24 cellular contexts compared by ENCODE assay signal in the genomic region with DNA sequence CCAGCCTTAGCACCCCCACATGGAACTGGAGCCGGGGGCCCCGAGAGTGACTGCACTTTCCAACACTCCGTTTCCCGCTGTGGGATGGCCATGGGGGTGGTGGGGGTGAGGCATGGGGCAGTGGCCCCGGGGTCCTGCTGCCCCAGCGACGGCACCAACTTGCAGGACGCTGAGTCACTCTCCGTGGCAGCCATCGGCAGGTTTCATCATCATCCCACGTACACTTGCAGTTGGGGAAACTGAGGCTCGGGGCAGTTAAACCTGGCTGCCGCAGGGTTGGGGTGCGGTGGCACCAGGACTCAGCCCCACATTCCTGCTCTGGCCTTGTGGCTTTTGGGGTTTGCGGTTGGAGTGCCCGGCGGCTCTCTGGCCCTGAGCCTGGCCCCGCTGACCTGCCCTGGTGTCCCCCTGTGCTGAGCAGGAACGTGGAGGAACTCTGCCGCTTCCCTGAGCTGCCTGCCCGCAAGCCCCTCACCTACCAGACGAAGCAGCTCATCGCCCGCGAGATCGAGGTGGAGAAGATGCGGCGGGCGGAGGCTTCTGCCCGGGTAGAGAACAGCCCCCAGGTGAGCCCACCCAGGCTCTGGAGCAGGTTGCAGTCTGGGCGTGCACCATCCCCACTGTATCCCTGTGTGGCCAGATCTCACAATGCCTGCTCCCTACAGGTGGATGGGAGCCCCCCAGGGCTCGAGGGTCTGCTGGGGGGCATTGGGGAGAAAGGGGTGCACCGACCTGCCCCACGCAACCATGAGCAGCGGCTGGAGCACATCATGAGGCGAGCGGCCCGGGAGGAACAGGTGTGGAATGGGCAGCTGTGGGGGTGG. TPM values are rescaled to one million over a fixed set of nuclear protein-coding genes. Genes with fewer than 3 reads are reported as not detected.
"Had no signal": no experiment of that assay in that cellular context is flagged by ENCODE, and none has a peak within 500 bp of the region (broad histone marks: within the 10 kb centered on the region; RNA-seq: fewer than 3 reads in every experiment).

No MANE protein-coding gene starts in this region.

- H3K4me3 Mint-ChIP-seq: activated CD8-positive, alpha-beta T cell treated with anti-CD3 and anti-CD28 coated beads, Interleukin-2, amount 10 ng/mL, durations not matched to agents 7 days and 5 days; activated naive CD8-positive, alpha-beta T cell treated with anti-CD3 and anti-CD28 coated beads, Interleukin-2, amount 10 ng/mL, durations not matched to agents 7 days and 5 days; T-helper 1 cell treated with Interleukin-12 subunit alpha and Interleukin-12 subunit beta and Interleukin-4 antibody, amounts not matched to agents 30 μg/mL and 1 μg/mL, for 36 hours; WTC11 had no signal

- H3K27ac ChIP-seq: adrenal gland, Peyer's patch, SJSA1 had no signal

- H3K9me3 Mint-ChIP-seq: activated naive CD8-positive, alpha-beta T cell treated with anti-CD3 and anti-CD28 coated beads, Interleukin-2, amount 10 ng/mL, durations not matched to agents 7 days and 5 days; T-helper 1 cell treated with Interleukin-12 subunit alpha and Interleukin-12 subunit beta and Interleukin-4 antibody, amounts not matched to agents 30 μg/mL and 1 μg/mL, for 36 hours; WTC11 had no signal

- H3K4me3 ChIP-seq: adrenal gland, Peyer's patch, SJSA1 had no signal

- DNase-seq: activated CD4-positive, alpha-beta T cell treated with anti-CD3 and anti-CD28 coated beads, Interleukin-2, amount 50 U/mL, for 4 hours; activated CD4-positive, CD25-positive, alpha-beta regulatory T cell treated with anti-CD3 and anti-CD28 coated beads, Interleukin-2, amount 50 U/mL, for 72 hours; activated CD8-positive, alpha-beta memory T cell treated with anti-CD3 and anti-CD28 coated beads, Interleukin-2, amount 50 U/mL, for 48 hours; activated CD8-positive, alpha-beta T cell treated with anti-CD3 and anti-CD28 coated beads, Interleukin-2, amount 10 ng/mL, durations not matched to agents 7 days and 5 days; activated naive CD4-positive, alpha-beta T cell treated with anti-CD3 and anti-CD28 coated beads, Interleukin-2, amount 50 U/mL, for 16 hours; activated naive CD8-positive, alpha-beta T cell treated with anti-CD3 and anti-CD28 coated beads, Interleukin-2, amount 10 ng/mL, durations not matched to agents 7 days and 5 days; activated T-cell treated with anti-CD3 and anti-CD28 coated beads, Interleukin-2, amount 50 U/mL, for 1 hour; adrenal gland; anterior cingulate cortex; NCI-H1092; NCI-H1417; NCI-H1930; NCI-H2107; NCI-H2171 treated with DMSO at 0.1 percent for 48 hours; SHP77 had no signal

- H3K9me3 ChIP-seq: adrenal gland, Peyer's patch, SJSA1 had no signal

- ATAC-seq: SK-N-SH treated with all-trans-retinoic acid at 6 μM for 48 hours had no signal

- H3K27ac Mint-ChIP-seq: activated CD8-positive, alpha-beta T cell treated with anti-CD3 and anti-CD28 coated beads, Interleukin-2, amount 10 ng/mL, durations not matched to agents 7 days and 5 days; activated naive CD8-positive, alpha-beta T cell treated with anti-CD3 and anti-CD28 coated beads, Interleukin-2, amount 10 ng/mL, durations not matched to agents 7 days and 5 days; T-helper 1 cell treated with Interleukin-12 subunit alpha and Interleukin-12 subunit beta and Interleukin-4 antibody, amounts not matched to agents 30 μg/mL and 1 μg/mL, for 36 hours had no signal

- H3K4me1 ChIP-seq: adrenal gland, SJSA1 had no signal

- H3K4me1 Mint-ChIP-seq: activated naive CD8-positive, alpha-beta T cell treated with anti-CD3 and anti-CD28 coated beads, Interleukin-2, amount 10 ng/mL, durations not matched to agents 7 days and 5 days; WTC11 had no signal

- H3K36me3 ChIP-seq: adrenal gland, Peyer's patch had no signal

RNA-seq across cellular contexts. Expression of a gene that starts 4.0 kb away (rescaled TPM):
- total RNA-seq: activated CD8-positive, alpha-beta T cell treated with anti-CD3 and anti-CD28 coated beads, Interleukin-2, amount 10 ng/mL, durations not matched to agents 7 days and 5 days; activated naive CD8-positive, alpha-beta T cell treated with anti-CD3 and anti-CD28 coated beads, Interleukin-2, amount 10 ng/mL, durations not matched to agents 7 days and 5 days; adrenal gland; cerebellum; MCF 10A; NCI-H460; OCI-LY7; SJSA1; WTC11 had no signal
- polyA plus RNA-seq: adrenal gland had no signal

RNA-seq across cellular contexts. Expression of a gene that starts 36.0 kb away (rescaled TPM):
- total RNA-seq: activated CD8-positive, alpha-beta T cell treated with anti-CD3 and anti-CD28 coated beads, Interleukin-2, amount 10 ng/mL, durations not matched to agents 7 days and 5 days; activated naive CD8-positive, alpha-beta T cell treated with anti-CD3 and anti-CD28 coated beads, Interleukin-2, amount 10 ng/mL, durations not matched to agents 7 days and 5 days; cerebellum; SJSA1 had no signal
